ENCODE assay signal across 18 cellular contexts in the genomic region with DNA sequence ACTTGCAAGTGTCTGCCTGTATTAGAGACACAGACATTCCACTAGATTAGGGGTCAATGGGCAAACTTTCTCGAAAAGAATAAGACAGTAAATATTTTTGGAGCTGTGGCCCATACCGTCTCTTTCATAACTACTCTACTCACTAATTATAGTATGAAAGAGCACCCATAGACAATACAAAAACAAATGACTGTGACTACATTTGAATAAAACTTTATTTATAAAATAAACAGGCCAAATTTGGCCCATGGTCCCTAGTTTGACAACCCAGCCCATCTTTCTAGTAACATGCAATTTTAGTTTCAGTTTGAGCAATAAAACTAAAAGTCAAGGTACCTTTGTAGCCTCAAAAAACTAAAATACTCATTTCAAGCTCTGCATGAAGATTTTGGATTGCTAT.
DNase-seq lines count a peak whose midpoint lies in the region; ATAC-seq, FAIRE-seq and TF ChIP-seq lines count a peak whose summit lies in the region.
"Had no signal": no experiment of that assay in that cellular context is flagged by ENCODE, and none has a peak within 500 bp of the region (broad histone marks: within the 10 kb centered on the region; RNA-seq: fewer than 3 reads in every experiment).

No MANE protein-coding gene starts in this region.

- H3K9me3 Mint-ChIP-seq in activated T-cell treated with anti-CD3 and anti-CD28 coated beads, Interleukin-2, amount 50 U/mL, for 4 hours: no peaks in the 10 kb centered on the region

- intact Hi-C loops in K562 (cut with micrococcal nuclease): no loop called here

- H3K9ac ChIP-seq in HUES6 (ENCODE audit: low read length): no peak overlapping the region
- no peak overlapping the region for H3K9ac ChIP-seq in K562 (ENCODE audit: insufficient read depth in 1 of 2, low read depth in 2 of 2, low read length in 2 of 2)
- H3K9ac ChIP-seq: GM23248, KMS-11 had no signal

- no peaks in the 10 kb centered on the region for H3K79me2 ChIP-seq in K562 (ENCODE audit: control insufficient read depth, insufficient read depth, low read length)

- H3K4me3 Mint-ChIP-seq in activated T-cell treated with anti-CD3 and anti-CD28 coated beads, Interleukin-2, amount 50 U/mL, for 4 hours: no peak overlapping the region

- no peak for ATAC-seq in K562
- no peak for ATAC-seq in foreskin keratinocyte
- ATAC-seq in activated T-cell treated with anti-CD3 and anti-CD28 coated beads, Interleukin-2, amount 50 U/mL, for 4 hours: no peak
- ATAC-seq: Panc1 had no signal

- no peaks in the 10 kb centered on the region for H3K4me1 Mint-ChIP-seq in activated T-cell treated with anti-CD3 and anti-CD28 coated beads, Interleukin-2, amount 50 U/mL, for 4 hours (ENCODE audit: low read depth)

- H3K9me3 ChIP-seq in HUES6 (ENCODE audit: control insufficient read depth, insufficient read depth, low read depth, low read length): no peaks in the 10 kb centered on the region
- H3K9me3 ChIP-seq in K562 (replicated peaks; ENCODE audit: control insufficient read depth, insufficient read depth, low read depth, low read length): no peaks in the 10 kb centered on the region
- H3K9me3 ChIP-seq in right atrium auricular region: no peaks in the 10 kb centered on the region
- H3K9me3 ChIP-seq: BE2C, HAP-1, SJCRH30 had no signal

- H3K4me3 ChIP-seq in HUES6 (ENCODE audit: low read depth, low read length) (no peak overlapping the region), K562 (no peak overlapping the region), right atrium auricular region (no peak overlapping the region)
- H3K4me3 ChIP-seq: GM23248, HAP-1, SJCRH30 had no signal

- no peaks in the 10 kb centered on the region for H3K36me3 ChIP-seq in HUES6 (ENCODE audit: control insufficient read depth, insufficient read depth, low read length)
- H3K36me3 ChIP-seq in K562 (ENCODE audit: control insufficient read depth, insufficient read depth, low read length): no peaks in the 10 kb centered on the region
- no peaks in the 10 kb centered on the region for H3K36me3 ChIP-seq in right atrium auricular region
- H3K36me3 ChIP-seq: BE2C, HAP-1, SJCRH30 had no signal

- no peaks in the 10 kb centered on the region for H3K9me1 ChIP-seq in K562 (ENCODE audit: control insufficient read depth, insufficient read depth, low read length)

- no peak overlapping the region for H2AFZ ChIP-seq in K562 (ENCODE audit: low read depth, low read length)
- H2AFZ ChIP-seq: GM23248 had no signal

- H4K20me1 ChIP-seq in K562 (replicated peaks; ENCODE audit: control insufficient read depth, insufficient read depth, low read length): no peaks in the 10 kb centered on the region

- TF ChIP-seq CTCF in K562 (IDR thresholded peaks at IDR 0.05 in 2 of 3, conservative IDR thresholded peaks at IDR 0.05 in 1 of 3; ENCODE audit: insufficient read depth in 2 of 3, low read depth in 1 of 3, low read length in 3 of 3): no peak
- no peak for TF ChIP-seq CTCF in foreskin keratinocyte (conservative IDR thresholded peaks at IDR 0.05)
- TF ChIP-seq CTCF in right atrium auricular region (IDR thresholded peaks at IDR 0.05): no peak

- CTCF ChIA-PET in K562 (lab: Yijun Ruan, JAX; ENCODE audit: low intra/inter-chr PET ratio): no interaction called here

- WGBS in K562 (ENCODE audit: insufficient coverage, low coverage, missing lambda C conversion rate): 7% methylated on average over 2 of the region's 2 CpGs

- H3K36me3 Mint-ChIP-seq in activated T-cell treated with anti-CD3 and anti-CD28 coated beads, Interleukin-2, amount 50 U/mL, for 4 hours (ENCODE audit: insufficient read depth): no peaks in the 10 kb centered on the region

- H3K27me3 Mint-ChIP-seq in activated T-cell treated with anti-CD3 and anti-CD28 coated beads, Interleukin-2, amount 50 U/mL, for 4 hours (ENCODE audit: low read depth): peaks cover 3% of the 10 kb centered on the region

- H3K27ac ChIP-seq in HUES6 (ENCODE audit: low read depth, low read length) (peak overlapping the region; percentile 31; the same call in 1 of the 2 replicates), K562 (ENCODE audit: extremely low read depth, low read depth, low read length) (no peak overlapping the region), foreskin keratinocyte (peak overlapping the region; percentile 68), right atrium auricular region (no peak overlapping the region)
- H3K27ac ChIP-seq: GM23248, KMS-11, SJCRH30 had no signal

- TF ChIP-seq POLR2A in K562 (conservative IDR thresholded peaks at IDR 0.05): no peak

- H3K4me1 ChIP-seq in HUES6 (ENCODE audit: control insufficient read depth, insufficient read depth, low read length) (no peaks in the 10 kb centered on the region), K562 (replicated peaks in 1 of 2; ENCODE audit: control insufficient read depth in 2 of 2, insufficient read depth in 2 of 2, low read length in 2 of 2) (no peaks in the 10 kb centered on the region), foreskin keratinocyte (peaks cover 32% of the 10 kb centered on the region), right atrium auricular region (no peaks in the 10 kb centered on the region)
- H3K4me1 ChIP-seq: HAP-1 had no signal

- in situ Hi-C loops in K562 (cut with MboI): loop anchor here (25.0 kb wide), 1 partner anchor 1183 kb away; a partner anchor contains a TSS

- no peaks in the 10 kb centered on the region for H3K27me3 ChIP-seq in HUES6 (ENCODE audit: control insufficient read depth, insufficient read depth, low read length)
- no peaks in the 10 kb centered on the region for H3K27me3 ChIP-seq in K562 (ENCODE audit: control insufficient read depth in 2 of 2, insufficient read depth in 2 of 2, low read length in 2 of 2)
- no peaks in the 10 kb centered on the region for H3K27me3 ChIP-seq in foreskin keratinocyte
- H3K27me3 ChIP-seq in right atrium auricular region: no peaks in the 10 kb centered on the region
- H3K27me3 ChIP-seq: BE2C, SJCRH30 had no signal

- POLR2A ChIA-PET in K562 (lab: Yijun Ruan, JAX): interaction anchor here (0.7 kb wide), 1 partner anchor 8 kb away, joined by 3 read pairs; no protein-coding TSS in a partner anchor

- no TSS peak for BruUV-seq in K562 (replicated peaks; lab: Mats Ljungman, UMichigan)

- TF ChIP-seq EP300 in K562 (IDR thresholded peaks at IDR 0.05; ENCODE audit: low read length): no peak

- TF ChIP-seq RAD21 in K562 (CRISPR knock-in tag; conservative IDR thresholded peaks at IDR 0.05 in 1 of 2, IDR thresholded peaks at IDR 0.05 in 1 of 2): no peak

- no peak overlapping the region for H3K4me2 ChIP-seq in K562 (ENCODE audit: insufficient read depth, low read length)
- H3K4me2 ChIP-seq: KMS-11 had no signal

- no peak for DNase-seq in K562 (ENCODE audit: extremely low read depth in 1 of 4, low spot score in 3 of 4)
- DNase-seq in foreskin keratinocyte: no peak
- DNase-seq in activated T-cell treated with anti-CD3 and anti-CD28 coated beads, Interleukin-2, amount 50 U/mL, for 4 hours: no peak
- DNase-seq in midbrain (lab: John Stamatoyannopoulos, UW): no peak
- no peak for DNase-seq in SK-N-DZ (ENCODE audit: low spot score)
- no peak for DNase-seq in right atrium auricular region (ENCODE audit: low spot score)
- DNase-seq: BE2C, EL, GF-D8, GM23248, NCI-H1105, NCI-H2029, NCI-H510A, SJCRH30 had no signal

- FAIRE-seq in K562 (lab: Jason Lieb, UNC): no peak

TF ChIP-seq in K562, 482 proteins besides CTCF, POLR2A, EP300 and RAD21 (continues in another document):
- TF ChIP-seq, protein P1, sequence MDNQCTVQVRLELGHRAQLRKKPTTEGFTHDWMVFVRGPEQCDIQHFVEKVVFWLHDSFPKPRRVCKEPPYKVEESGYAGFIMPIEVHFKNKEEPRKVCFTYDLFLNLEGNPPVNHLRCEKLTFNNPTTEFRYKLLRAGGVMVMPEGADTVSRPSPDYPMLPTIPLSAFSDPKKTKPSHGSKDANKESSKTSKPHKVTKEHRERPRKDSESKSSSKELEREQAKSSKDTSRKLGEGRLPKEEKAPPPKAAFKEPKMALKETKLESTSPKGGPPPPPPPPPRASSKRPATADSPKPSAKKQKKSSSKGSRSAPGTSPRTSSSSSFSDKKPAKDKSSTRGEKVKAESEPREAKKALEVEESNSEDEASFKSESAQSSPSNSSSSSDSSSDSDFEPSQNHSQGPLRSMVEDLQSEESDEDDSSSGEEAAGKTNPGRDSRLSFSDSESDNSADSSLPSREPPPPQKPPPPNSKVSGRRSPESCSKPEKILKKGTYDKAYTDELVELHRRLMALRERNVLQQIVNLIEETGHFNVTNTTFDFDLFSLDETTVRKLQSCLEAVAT (IDR thresholded peaks at IDR 0.05): no peak

Comparison
In these comparisons a context has a peak if more than half of its experiments do, and no peak if none do; other contexts are left out.
1. H3K27ac ChIP-seq: peak in HUES6 (single experiment) and foreskin keratinocyte (single experiment); none in K562 (single experiment) and right atrium auricular region (0 of 2).